1 cellular context compared by ENCODE assay signal in the genomic region with DNA sequence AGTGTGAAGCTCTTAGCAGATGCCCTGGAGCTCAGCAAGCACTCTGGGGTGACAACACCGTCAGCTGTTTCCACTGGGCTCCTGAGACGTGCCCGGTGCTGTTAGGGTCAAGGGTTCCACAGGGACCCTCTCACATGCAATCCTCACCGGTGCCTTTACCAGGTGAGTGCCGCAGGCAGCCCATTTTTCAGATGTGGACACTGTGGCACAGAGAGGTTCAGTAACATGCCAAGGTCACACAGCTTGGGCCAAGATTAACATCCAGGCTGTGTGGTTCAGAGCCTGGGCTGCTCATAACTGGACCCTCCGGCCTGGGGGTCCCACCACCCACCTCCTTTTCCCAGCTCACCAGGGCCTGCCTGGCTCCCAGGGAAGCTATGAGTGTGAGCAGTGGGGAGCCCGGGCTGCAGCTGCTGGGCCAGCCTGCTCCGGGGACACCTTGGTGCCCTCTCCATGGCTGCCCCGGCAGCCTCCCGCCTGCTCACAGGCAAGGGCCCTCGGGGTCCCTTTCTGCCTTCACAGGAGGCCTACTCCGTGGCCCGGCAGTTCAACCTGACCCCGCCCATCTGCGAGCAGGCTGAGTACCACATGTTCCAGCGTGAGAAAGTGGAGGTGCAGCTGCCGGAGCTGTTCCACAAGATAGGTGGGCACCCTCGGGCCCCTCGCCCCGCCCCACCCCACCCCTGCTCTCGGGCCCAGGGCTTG.
A peak's percentile ranks its signal among the peaks of the same experiment; 100 is the strongest.
TF ChIP-seq lines count a peak whose summit lies in the region.

No MANE protein-coding gene starts in this region.

TF ChIP-seq in H1, 55 proteins besides CTCF, POLR2A, EP300 and RAD21:
- TF ChIP-seq CREB1 (IDR thresholded peaks at IDR 0.05) (no peak), CHD2 (IDR thresholded peaks at IDR 0.05; ENCODE audit: low read length) (no peak), MAFK (IDR thresholded peaks at IDR 0.05; ENCODE audit: low read depth, low read length) (no peak), KDM1A (IDR thresholded peaks at IDR 0.05; ENCODE audit: borderline replicate concordance, low read length) (peak; percentile 76; the same call in 1 of the 2 replicates), TAF7 (optimal IDR thresholded peaks at IDR 0.05; ENCODE audit: borderline replicate concordance, low read depth, low read length) (no peak)
